In the genomic region with DNA sequence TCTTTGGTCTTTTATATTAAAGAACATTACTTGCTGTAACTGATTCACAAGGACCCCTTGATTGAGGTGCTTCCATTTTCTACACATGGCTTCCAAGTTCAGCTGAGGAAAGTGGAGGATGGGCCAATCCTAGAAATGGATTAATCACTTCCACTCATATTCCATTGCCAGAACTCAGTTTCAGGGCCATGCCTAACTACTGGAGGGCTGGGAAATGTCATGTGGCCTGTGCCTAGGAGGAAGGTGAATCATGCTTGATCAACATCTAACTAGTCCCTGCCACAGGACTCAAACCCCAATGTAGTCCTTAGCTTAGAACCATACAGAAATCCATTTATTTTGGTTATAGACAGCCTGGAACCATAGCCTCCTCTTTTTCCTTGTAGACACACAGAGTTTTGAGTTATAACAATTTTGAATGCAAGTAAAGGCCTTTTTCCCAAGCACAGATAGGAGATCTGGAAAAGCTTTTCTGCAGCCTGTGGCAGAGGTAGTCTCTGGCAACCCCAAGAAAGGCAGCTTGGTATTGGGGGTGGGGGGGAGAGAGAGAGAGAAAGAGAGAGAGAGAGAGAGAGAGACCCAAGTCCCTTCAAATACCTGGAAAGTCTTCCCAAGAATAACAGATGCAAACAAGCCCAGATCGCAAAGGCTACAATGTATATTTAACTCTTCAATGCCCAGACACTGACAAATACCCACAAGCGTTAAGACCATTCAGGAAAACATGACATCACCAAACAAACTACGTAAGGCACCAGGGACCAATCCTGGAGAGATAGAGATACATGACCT, we compare ENCODE assay signal across 23 cellular contexts. TPM values are rescaled to one million over a fixed set of nuclear protein-coding genes. Genes with fewer than 3 reads are reported as not detected.
DNase-seq lines count a peak whose midpoint lies in the region; ATAC-seq and TF ChIP-seq lines count a peak whose summit lies in the region.
"Had no signal": no experiment of that assay in that cellular context is flagged by ENCODE, and none has a peak within 500 bp of the region (broad histone marks: within the 10 kb centered on the region; RNA-seq: fewer than 3 reads in every experiment).

No MANE protein-coding gene starts in this region.

- H3K27ac ChIP-seq in adrenal gland = no peak overlapping the region
- H3K27ac ChIP-seq: BLaER1 treated with 17β-estradiol and CSF1 and Interleukin-3, amounts not matched to agents 10 nM and 100 nM; body of pancreas; hepatocyte; VCaP had no signal

- H3K4me1 ChIP-seq in adrenal gland (replicated peaks in 1 of 2) = no peaks in the 10 kb centered on the region
- H3K4me1 ChIP-seq: body of pancreas had no signal

- no peak overlapping the region for H3K4me3 Mint-ChIP-seq in HFFc6
- no peak overlapping the region for H3K4me3 Mint-ChIP-seq in activated CD8-positive, alpha-beta T cell treated with anti-CD3 and anti-CD28 coated beads for 36 hours
- H3K4me3 Mint-ChIP-seq: activated naive CD4-positive, alpha-beta T cell treated with anti-CD3 and anti-CD28 coated beads, Interleukin-2, amount 10 ng/mL, durations not matched to agents 7 days and 5 days; dendritic cell treated with granulocyte-macrophage colony-stimulating factor and Interleukin-4, amounts not matched to agents 40 ng/mL and 50 ng/mL, for 4 days; natural killer cell treated with Interleukin-12 subunit alpha and Interleukin-12 subunit beta and Interleukin-15 and Interleukin-18, amount 100 ng/mL, for 72 hours had no signal

- intact Hi-C loops in adrenal gland (cut with DNase I) = no loop called here
- intact Hi-C loops in activated CD8-positive, alpha-beta T cell treated with anti-CD3 and anti-CD28 coated beads for 36 hours (cut with micrococcal nuclease) = no loop called here

- no peaks in the 10 kb centered on the region; the same call in 1 of the 2 replicates for H3K27me3 Mint-ChIP-seq in HFFc6 (ENCODE audit: insufficient read depth)
- H3K27me3 Mint-ChIP-seq in activated CD8-positive, alpha-beta T cell treated with anti-CD3 and anti-CD28 coated beads for 36 hours = no peaks in the 10 kb centered on the region
- H3K27me3 Mint-ChIP-seq: activated naive CD4-positive, alpha-beta T cell treated with anti-CD3 and anti-CD28 coated beads, Interleukin-2, amount 10 ng/mL, durations not matched to agents 7 days and 5 days; dendritic cell treated with granulocyte-macrophage colony-stimulating factor and Interleukin-4, amounts not matched to agents 40 ng/mL and 50 ng/mL, for 4 days; natural killer cell treated with Interleukin-12 subunit alpha and Interleukin-12 subunit beta and Interleukin-15 and Interleukin-18, amount 100 ng/mL, for 72 hours; progenitor cell of endocrine pancreas had no signal

- no peaks in the 10 kb centered on the region for H3K27me3 ChIP-seq in adrenal gland
- H3K27me3 ChIP-seq: BLaER1 treated with 17β-estradiol and CSF1 and Interleukin-3, amounts not matched to agents 10 nM and 100 nM; body of pancreas; hepatocyte had no signal

- CTCF ChIA-PET in activated CD8-positive, alpha-beta T cell treated with anti-CD3 and anti-CD28 coated beads for 36 hours (lab: Charles Lee) = no interaction called here

- H3K27ac Mint-ChIP-seq in HFFc6 = peak overlapping the region; percentile 47
- H3K27ac Mint-ChIP-seq in activated CD8-positive, alpha-beta T cell treated with anti-CD3 and anti-CD28 coated beads for 36 hours = no peak overlapping the region
- H3K27ac Mint-ChIP-seq: activated naive CD4-positive, alpha-beta T cell treated with anti-CD3 and anti-CD28 coated beads, Interleukin-2, amount 10 ng/mL, durations not matched to agents 7 days and 5 days; dendritic cell treated with granulocyte-macrophage colony-stimulating factor and Interleukin-4, amounts not matched to agents 40 ng/mL and 50 ng/mL, for 4 days; natural killer cell treated with Interleukin-12 subunit alpha and Interleukin-12 subunit beta and Interleukin-15 and Interleukin-18, amount 100 ng/mL, for 72 hours; progenitor cell of endocrine pancreas had no signal

- H3K9me3 Mint-ChIP-seq in HFFc6 = no peaks in the 10 kb centered on the region
- H3K9me3 Mint-ChIP-seq in activated CD8-positive, alpha-beta T cell treated with anti-CD3 and anti-CD28 coated beads for 36 hours = no peaks in the 10 kb centered on the region
- H3K9me3 Mint-ChIP-seq: activated naive CD4-positive, alpha-beta T cell treated with anti-CD3 and anti-CD28 coated beads, Interleukin-2, amount 10 ng/mL, durations not matched to agents 7 days and 5 days; dendritic cell treated with granulocyte-macrophage colony-stimulating factor and Interleukin-4, amounts not matched to agents 40 ng/mL and 50 ng/mL, for 4 days; natural killer cell treated with Interleukin-12 subunit alpha and Interleukin-12 subunit beta and Interleukin-15 and Interleukin-18, amount 100 ng/mL, for 72 hours had no signal

- no peak for TF ChIP-seq CTCF in HFFc6 (IDR thresholded peaks at IDR 0.05)
- no peak for TF ChIP-seq CTCF in adrenal gland (IDR thresholded peaks at IDR 0.05)
- no peak for TF ChIP-seq CTCF in fibroblast of the aortic adventitia (IDR thresholded peaks at IDR 0.05; ENCODE audit: insufficient read depth, low read length)
- TF ChIP-seq CTCF in activated CD8-positive, alpha-beta T cell treated with anti-CD3 and anti-CD28 coated beads for 36 hours (IDR thresholded peaks at IDR 0.05) = no peak

- WGBS in adrenal gland, 4 donors = 76 to 90% (median 83%) methylated on average over 3 of the region's 3 CpGs

- peak; percentile 37 for DNase-seq in HFFc6
- peak in 6 of 7 donors; percentile 34 to 61 (median 52) for DNase-seq in adrenal gland
- DNase-seq in fibroblast of the aortic adventitia (ENCODE audit: low read depth) = peak; percentile 51
- DNase-seq in activated effector memory CD4-positive, alpha-beta T cell treated with anti-CD3 and anti-CD28 coated beads, Interleukin-2, amount 50 U/mL, for 16 hours = no peak
- DNase-seq in T-helper 2 cell = no peak
- DNase-seq in activated CD8-positive, alpha-beta T cell treated with anti-CD3 and anti-CD28 coated beads for 36 hours = no peak
- DNase-seq: activated CD4-positive, alpha-beta T cell treated with anti-CD3 and anti-CD28 coated beads, Interleukin-2, amount 50 U/mL, for 4 hours; activated naive CD4-positive, alpha-beta T cell treated with anti-CD3 and anti-CD28 coated beads, Interleukin-2, amount 10 ng/mL, durations not matched to agents 7 days and 5 days; body of pancreas; NCI-H2081; NCI-H524; SHP77 treated with DMSO at 0.1 percent for 48 hours; small intestine; stimulated activated CD4-positive, alpha-beta T cell treated with anti-CD3 and anti-CD28 coated beads, Interleukin-4, amount 100 ng/mL, for 4 hours; substantia nigra had no signal

- ATAC-seq in HG03342 (IDR thresholded peaks at IDR 0.05; ENCODE audit: unreplicated experiment) = no peak
- no peak for ATAC-seq in activated CD8-positive, alpha-beta T cell treated with anti-CD3 and anti-CD28 coated beads for 36 hours
- ATAC-seq: body of pancreas; esophagus mucosa; natural killer cell treated with Interleukin-12 subunit alpha and Interleukin-12 subunit beta and Interleukin-15 and Interleukin-18, amount 100 ng/mL, for 72 hours had no signal

- no peaks in the 10 kb centered on the region for H3K9me3 ChIP-seq in adrenal gland (replicated peaks in 1 of 3)
- H3K9me3 ChIP-seq: body of pancreas had no signal

- no peaks in the 10 kb centered on the region for H3K36me3 ChIP-seq in adrenal gland (replicated peaks in 1 of 2)

- POLR2A ChIA-PET in activated CD8-positive, alpha-beta T cell treated with anti-CD3 and anti-CD28 coated beads for 36 hours (lab: Charles Lee) = interaction anchor here (0.6 kb wide), 1 partner anchor 53 kb away, joined by 3 read pairs; no protein-coding TSS in a partner anchor

- H3K4me3 ChIP-seq in adrenal gland (no peak overlapping the region), fibroblast of the aortic adventitia (ENCODE audit: low read depth, low read length) (no peak overlapping the region)
- H3K4me3 ChIP-seq: BLaER1 treated with 17β-estradiol and CSF1 and Interleukin-3, amounts not matched to agents 10 nM and 100 nM; body of pancreas; hepatocyte had no signal

- H3K4me1 Mint-ChIP-seq in HFFc6 (ENCODE audit: low read depth) = peaks cover 10% of the 10 kb centered on the region
- peaks cover 2% of the 10 kb centered on the region for H3K4me1 Mint-ChIP-seq in activated CD8-positive, alpha-beta T cell treated with anti-CD3 and anti-CD28 coated beads for 36 hours (ENCODE audit: low read depth)

- H3K36me3 Mint-ChIP-seq in HFFc6 (ENCODE audit: low read depth) = peaks cover 28% of the 10 kb centered on the region
- H3K36me3 Mint-ChIP-seq in activated CD8-positive, alpha-beta T cell treated with anti-CD3 and anti-CD28 coated beads for 36 hours (ENCODE audit: low read depth) = peaks cover 13% of the 10 kb centered on the region

- no peak for TF ChIP-seq POLR2A in adrenal gland (IDR thresholded peaks at IDR 0.05)

RNA-seq across cellular contexts. Expression of gene MAST2, which starts 12.5 kb away (rescaled TPM):
- total RNA-seq in HFFc6 (2021; fragmentation: NEBNext Ultra II Directional; extraction: Animal tissue kit (Norgen Biotek cat#: 25700)) = 10 to 100 TPM; 27.8 to 40.7 (median 29.7) TPM
- total RNA-seq in adrenal gland (10 to 100 TPM; 18.1 to 38.5 (median 23.5) TPM), fibroblast of the aortic adventitia (ENCODE audit: low replicate concordance) (18.6 and 28.3 TPM in 2 replicates)
- 10 to 100 TPM; 18.4 to 35.6 (median 27.5) TPM for polyA plus RNA-seq in adrenal gland
- 10 to 100 TPM; 18.2 to 19.5 TPM for total RNA-seq in activated CD8-positive, alpha-beta T cell treated with anti-CD3 and anti-CD28 coated beads for 36 hours

Comparison
In these comparisons a context has a peak if more than half of its experiments do, and no peak if none do; other contexts are left out.
1. DNase-seq: peak in HFFc6 (single experiment), adrenal gland (6 of 7) and fibroblast of the aortic adventitia (single experiment); none in activated effector memory CD4-positive, alpha-beta T cell treated with anti-CD3 and anti-CD28 coated beads, Interleukin-2, amount 50 U/mL, for 16 hours (single experiment), T-helper 2 cell (0 of 5) and activated CD8-positive, alpha-beta T cell treated with anti-CD3 and anti-CD28 coated beads for 36 hours (single experiment).